9 cellular contexts compared by ENCODE assay signal in the genomic region with DNA sequence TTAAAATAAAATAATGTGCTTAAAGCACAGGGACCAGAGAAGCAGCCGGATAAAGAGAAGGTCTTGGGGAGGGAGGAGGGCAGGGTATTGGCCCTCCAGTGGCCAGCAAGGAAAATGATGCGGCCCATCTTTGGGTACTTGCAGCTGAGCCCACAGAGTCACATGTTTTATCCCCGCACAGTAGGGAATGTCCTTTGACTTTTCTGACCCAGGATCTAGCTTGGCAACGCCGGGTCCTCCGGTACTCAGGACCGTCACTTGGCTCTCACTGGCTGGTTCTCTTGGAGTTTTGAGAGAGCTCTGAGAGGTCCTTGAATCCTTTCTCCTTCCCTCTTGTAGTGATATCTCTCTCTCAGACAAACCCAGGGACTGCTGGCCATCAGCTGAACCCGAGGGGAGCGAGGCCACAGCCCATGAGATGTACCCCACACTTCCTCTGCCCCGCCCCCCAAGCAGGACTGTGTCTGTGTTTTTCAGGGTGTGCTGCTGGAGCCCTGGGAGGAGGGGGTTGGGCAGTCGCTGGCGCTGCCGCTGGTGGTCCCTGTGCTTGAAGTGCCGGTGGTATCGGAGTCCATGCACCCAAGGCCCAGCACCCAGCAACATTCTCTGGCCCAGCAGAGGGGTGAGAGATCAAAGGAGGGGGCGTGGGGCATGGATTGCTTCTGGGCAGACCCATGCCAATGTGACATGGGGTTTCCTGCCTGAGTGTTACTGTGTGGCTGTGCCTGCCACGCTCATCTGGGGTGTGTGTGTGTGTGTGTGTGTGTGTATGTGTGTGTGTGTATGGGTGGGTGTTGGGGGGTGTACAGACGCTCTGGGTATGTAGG. TPM values are rescaled to one million over a fixed set of nuclear protein-coding genes. Genes with fewer than 3 reads are reported as not detected.
A peak's percentile ranks its signal among the peaks of the same experiment; 100 is the strongest.
DNase-seq lines count a peak whose midpoint lies in the region; ATAC-seq, FAIRE-seq and TF ChIP-seq lines count a peak whose summit lies in the region.
"Had no signal": no experiment of that assay in that cellular context is flagged by ENCODE, and none has a peak within 500 bp of the region (broad histone marks: within the 10 kb centered on the region; RNA-seq: fewer than 3 reads in every experiment).

No MANE protein-coding gene starts in this region.

- no peaks in the 10 kb centered on the region for H3K36me3 ChIP-seq in H1 (ENCODE audit: control insufficient read depth in 2 of 4, insufficient read depth in 4 of 4, low read length in 3 of 4)

- ATAC-seq in GM18858 (IDR thresholded peaks at IDR 0.05; ENCODE audit: unreplicated experiment) = no peak

- H2AK5ac ChIP-seq in H1 (ENCODE audit: low read depth, low read length) = no peak overlapping the region

- H4K8ac ChIP-seq in H1 (ENCODE audit: extremely low read depth, insufficient read depth, low read length) = no peak overlapping the region; the same call in 1 of the 2 replicates

- peak overlapping the region; percentile 97 for H3K18ac ChIP-seq in H1 (ENCODE audit: extremely low read depth, low read length)

- H3K4me3 ChIP-seq in H1 (ENCODE audit: extremely low read depth in 1 of 4, insufficient read depth in 2 of 4, low read depth in 3 of 4, low read length in 4 of 4) = peak overlapping the region; percentile 33 to 69 (median 64); a peak in 7 of 8 replicates
- H3K4me3 ChIP-seq: SK-N-MC had no signal

- peaks cover 3 to 21% (median 16%) of the 10 kb centered on the region in 4 experiments for H3K4me1 ChIP-seq in H1 (replicated peaks in 1 of 4; ENCODE audit: control insufficient read depth in 3 of 4, insufficient read depth in 4 of 4, low read length in 3 of 4)

- H2BK15ac ChIP-seq in H1 (ENCODE audit: low read length) = peak overlapping the region; percentile 97; the same call in 1 of the 2 replicates

- peak overlapping the region; percentile 6 for H3K56ac ChIP-seq in H1 (replicated peaks; ENCODE audit: insufficient read length, low read depth, low read length)

- no peaks in the 10 kb centered on the region for H3K79me1 ChIP-seq in H1 (ENCODE audit: low read depth, low read length)

- H3K4me3 Mint-ChIP-seq in activated naive CD4-positive, alpha-beta T cell treated with anti-CD3 and anti-CD28 coated beads for 36 hours = peak overlapping the region; percentile 7
- H3K4me3 Mint-ChIP-seq in mesothelial cell of epicardium = peak overlapping the region; percentile 60

- FAIRE-seq in H1 (lab: Jason Lieb, UNC) = no peak

- H3K27me3 ChIP-seq in H1 (replicated peaks in 1 of 4; ENCODE audit: control insufficient read depth in 3 of 4, extremely low read depth in 1 of 4, insufficient read depth in 3 of 4, low read length in 3 of 4) = no peaks in the 10 kb centered on the region

- TF ChIP-seq CTCF in H1 (IDR thresholded peaks at IDR 0.05; ENCODE audit: control extremely low read depth in 1 of 3, insufficient read depth in 1 of 3, low read depth in 1 of 3, low read length in 3 of 3) (peak; percentile 44 to 58 (median 52)), mesothelial cell of epicardium (IDR thresholded peaks at IDR 0.05; ENCODE audit: unreplicated experiment) (no peak)

- peak overlapping the region; percentile 95 for H4K91ac ChIP-seq in H1 (replicated peaks; ENCODE audit: insufficient read length, low read length)

- H4K20me1 ChIP-seq in H1 (replicated peaks in 1 of 2; ENCODE audit: control insufficient read depth in 1 of 2, insufficient read depth in 2 of 2, low read length in 2 of 2) = no peaks in the 10 kb centered on the region

- no peaks in the 10 kb centered on the region for H3K9me3 Mint-ChIP-seq in activated naive CD4-positive, alpha-beta T cell treated with anti-CD3 and anti-CD28 coated beads for 36 hours
- H3K9me3 Mint-ChIP-seq in mesothelial cell of epicardium = no peaks in the 10 kb centered on the region

- H3K4me2 ChIP-seq in H1 (ENCODE audit: insufficient read depth in 1 of 2, low read depth in 2 of 2, low read length in 2 of 2) = peak overlapping the region; percentile 83 to 88

- no peak overlapping the region for H3K27ac Mint-ChIP-seq in activated naive CD4-positive, alpha-beta T cell treated with anti-CD3 and anti-CD28 coated beads for 36 hours
- H3K27ac Mint-ChIP-seq in mesothelial cell of epicardium = peak overlapping the region; percentile 75

- no peak for TF ChIP-seq POLR2A in H1 (IDR thresholded peaks at IDR 0.05; ENCODE audit: control extremely low read depth in 1 of 2, low read depth in 2 of 2, low read length in 2 of 2)

- peaks cover 11% of the 10 kb centered on the region for H3K4me1 Mint-ChIP-seq in activated naive CD4-positive, alpha-beta T cell treated with anti-CD3 and anti-CD28 coated beads for 36 hours (ENCODE audit: low read depth)
- peaks cover 55% of the 10 kb centered on the region for H3K4me1 Mint-ChIP-seq in mesothelial cell of epicardium

- peak overlapping the region; percentile 40 for H3K4ac ChIP-seq in H1 (replicated peaks; ENCODE audit: insufficient read length, low read depth, low read length)

- peak overlapping the region; percentile 60 for H4K5ac ChIP-seq in H1 (ENCODE audit: insufficient read length, low read depth, low read length)

- CTCF ChIA-PET in activated naive CD4-positive, alpha-beta T cell treated with anti-CD3 and anti-CD28 coated beads for 36 hours (lab: Charles Lee) = interaction anchor here (0.7 to 1.1 kb wide), 2 partner anchors 59 to 470 kb away, joined by 4 to 5 read pairs; no protein-coding TSS in a partner anchor
- CTCF ChIA-PET in H1 (lab: Charles Lee; ENCODE audit: partially characterized antibody) = interaction anchor here (0.6 to 2.9 kb wide), 24 partner anchors 10 to 792 kb away, joined by 3 to 18 read pairs (median 5); no protein-coding TSS in a partner anchor

- H2BK12ac ChIP-seq in H1 (ENCODE audit: low read depth, low read length) = peak overlapping the region; percentile 64

- intact Hi-C loops in activated naive CD4-positive, alpha-beta T cell treated with anti-CD3 and anti-CD28 coated beads for 36 hours (cut with micrococcal nuclease) = no loop called here

- peak overlapping the region; percentile 29 for H3K27ac ChIP-seq in H1 (ENCODE audit: low read depth, low read length)

- TF ChIP-seq EP300 in H1 (IDR thresholded peaks at IDR 0.05; ENCODE audit: borderline replicate concordance in 1 of 2, low read depth in 2 of 2, low read length in 2 of 2) = no peak

- TF ChIP-seq RAD21 in H1 (IDR thresholded peaks at IDR 0.05 in 1 of 2, conservative IDR thresholded peaks at IDR 0.05 in 1 of 2; ENCODE audit: low read depth in 2 of 2, low read length in 2 of 2) = peak in 1 of 2 experiments; percentile 33; a peak in 1 of 4 replicates

- peaks cover 43% of the 10 kb centered on the region for H3K27me3 Mint-ChIP-seq in activated naive CD4-positive, alpha-beta T cell treated with anti-CD3 and anti-CD28 coated beads for 36 hours (ENCODE audit: low read depth)
- H3K27me3 Mint-ChIP-seq in mesothelial cell of epicardium (ENCODE audit: low read depth) = no peaks in the 10 kb centered on the region

- POLR2A ChIA-PET in H1 (lab: Charles Lee; ENCODE audit: partially characterized antibody) = interaction anchor here (0.6 to 4.8 kb wide), 8 partner anchors 9 to 146 kb away, joined by 3 to 25 read pairs (median 4); partner anchors contain the start of gene HSPA9

- no peaks in the 10 kb centered on the region for H3K36me3 Mint-ChIP-seq in activated naive CD4-positive, alpha-beta T cell treated with anti-CD3 and anti-CD28 coated beads for 36 hours (ENCODE audit: low read depth)
- no peaks in the 10 kb centered on the region for H3K36me3 Mint-ChIP-seq in mesothelial cell of epicardium

- H3K23ac ChIP-seq in H1 (ENCODE audit: insufficient read length) = no peak overlapping the region

- 13% methylated on average over 17 of the region's 18 CpGs; no CpG with 5 or more reads in 1 of the 2 experiments for WGBS in H1 (ENCODE audit: extremely low coverage in 1 of 2, insufficient coverage in 1 of 2, insufficient read length in 1 of 2, insufficient replicate concordance in 2 of 2, low coverage in 1 of 2, low lambda C conversion rate in 2 of 2, missing lambda C conversion rate in 1 of 2), 2 experiments

- peaks cover 7% of the 10 kb centered on the region; the same call in 1 of the 2 replicates for H3K23me2 ChIP-seq in H1 (ENCODE audit: low read depth, low read length)

- no peak for DNase-seq in activated naive CD4-positive, alpha-beta T cell treated with anti-CD3 and anti-CD28 coated beads for 36 hours
- DNase-seq in activated naive CD4-positive, alpha-beta T cell treated with Interleukin-2 at 50 U/mL for 16 hours = no peak
- DNase-seq in H1 (ENCODE audit: low read depth in 1 of 2, low spot score in 2 of 2) = peak in 1 of 2 experiments; percentile 72
- DNase-seq in mesothelial cell of epicardium (ENCODE audit: low spot score in 2 of 2, unreplicated experiment in 2 of 2) = no peak
- no peak for DNase-seq in activated CD4-positive, CD25-positive, alpha-beta regulatory T cell (lab: John Stamatoyannopoulos, UW)
- DNase-seq in activated naive CD4-positive, alpha-beta T cell treated with anti-CD3 and anti-CD28 coated beads, Interleukin-2, amount 50 U/mL, for 16 hours = no peak
- DNase-seq in activated CD4-positive, alpha-beta T cell treated with anti-CD3 and anti-CD28 coated beads, Interleukin-2, amount 50 U/mL, for 1 hour = no peak

- peak overlapping the region in 1 of 4 experiments; percentile 46; a peak in 5 of 7 replicates for H3K9ac ChIP-seq in H1 (replicated peaks in 1 of 4; ENCODE audit: extremely low read depth in 1 of 4, low read depth in 3 of 4, low read length in 3 of 4)

- peak overlapping the region; percentile 44 for H3K14ac ChIP-seq in H1 (ENCODE audit: insufficient read length)

- H3K79me2 ChIP-seq in H1 (ENCODE audit: control insufficient read depth in 1 of 2, insufficient read depth in 2 of 2, low read length in 2 of 2) = no peaks in the 10 kb centered on the region

- peak overlapping the region; percentile 37 for H2BK20ac ChIP-seq in H1 (ENCODE audit: low read length)

- H2BK120ac ChIP-seq in H1 (replicated peaks; ENCODE audit: low read depth, low read length) = peak overlapping the region; percentile 82

- H2BK5ac ChIP-seq in H1 (ENCODE audit: low read depth, low read length) = peak overlapping the region; percentile 76

- H2AFZ ChIP-seq in H1 (ENCODE audit: low read length) = peak overlapping the region; percentile 79

- no peaks in the 10 kb centered on the region for H3K9me3 ChIP-seq in H1 (ENCODE audit: insufficient read depth in 2 of 2, low read depth in 1 of 2, low read length in 1 of 2)

RNA-seq across cellular contexts. Expression of gene HSPA9, which starts 35.5 kb away (rescaled TPM):
- 100 to 1,000 TPM; 457 to 472 TPM for total RNA-seq in activated naive CD4-positive, alpha-beta T cell treated with anti-CD3 and anti-CD28 coated beads for 36 hours
- total RNA-seq in H1 (2021; fragmentation: NEBNext Ultra II Directional; extraction: Animal tissue kit (Norgen Biotek cat#: 25700)) = 395 and 396 TPM in 2 replicates
- polyA plus RNA-seq in H1 (2011; rRNA removed) = 175 and 191 TPM in 2 replicates
- 234 TPM for polyA plus RNA-seq in H1 (2011; cell fraction: cytosol; rRNA removed)
- polyA plus RNA-seq in H1 (2011; cell fraction: nucleus; rRNA removed) = 241 TPM
- polyA plus RNA-seq in H1 (2012, experiment 1 of 2) = 278 to 534 TPM (median 326 TPM) in 4 replicates
- 43.2 TPM for polyA plus RNA-seq in H1 (2012, experiment 2 of 2)
- 237 TPM for polyA plus RNA-seq in H1 (2013, experiment 1 of 2)
- 226 TPM for polyA plus RNA-seq in H1 (2013, experiment 2 of 2)
- polyA minus RNA-seq in H1 (2011; rRNA and poly(A)+ RNA removed) = 421 and 480 TPM in 2 replicates
- polyA minus RNA-seq in H1 (2011; cell fraction: cytosol; rRNA and poly(A)+ RNA removed) = 298 TPM
- polyA minus RNA-seq in H1 (2011; cell fraction: nucleus; rRNA and poly(A)+ RNA removed) = 278 TPM
- 157 to 165 TPM (median 160 TPM) in 3 replicates for total RNA-seq in mesothelial cell of epicardium
